10 cellular contexts compared by ENCODE assay signal in the genomic region with DNA sequence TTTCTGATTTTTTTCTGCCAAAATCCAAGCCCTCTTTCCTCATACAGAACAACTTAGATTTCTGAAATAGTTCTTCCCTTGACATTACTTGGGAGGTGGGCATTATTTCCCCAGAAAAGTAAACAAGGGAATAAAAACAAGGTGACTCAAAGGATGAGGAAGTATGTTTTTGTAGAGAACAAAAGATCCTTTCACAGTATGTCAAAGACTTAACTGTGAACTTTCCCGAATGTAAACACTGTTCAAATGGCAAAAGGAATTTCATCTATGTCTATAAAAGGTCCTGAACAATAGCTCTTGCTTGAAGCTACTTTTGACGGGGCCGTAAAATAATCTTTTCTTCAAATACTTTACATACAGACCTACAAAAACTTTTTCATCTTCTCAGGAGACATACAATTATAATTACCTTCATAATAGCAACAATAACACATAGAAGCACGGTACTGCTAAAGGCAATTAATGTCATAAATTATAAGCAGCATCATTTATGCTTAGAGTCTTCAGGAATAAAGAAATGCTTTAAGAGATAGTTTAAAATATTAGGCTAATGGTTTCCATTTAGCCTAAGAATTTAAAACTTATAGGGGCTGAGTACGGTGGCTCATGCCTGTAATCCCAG.
A peak's percentile ranks its signal among the peaks of the same experiment; 100 is the strongest.
DNase-seq lines count a peak whose midpoint lies in the region; ATAC-seq, FAIRE-seq and TF ChIP-seq lines count a peak whose summit lies in the region.
"Had no signal": no experiment of that assay in that cellular context is flagged by ENCODE, and none has a peak within 500 bp of the region (broad histone marks: within the 10 kb centered on the region; RNA-seq: fewer than 3 reads in every experiment).

No MANE protein-coding gene starts in this region.

- DNase-seq in HTR-8/SVneo (ENCODE audit: insufficient read length, low spot score) (peak; percentile 5), ascending aorta (ENCODE audit: low spot score in 2 of 2) (no peak), kidney tubule cell (ENCODE audit: low spot score) (peak; percentile 52), thoracic aorta (ENCODE audit: low spot score) (no peak)
- DNase-seq: NCI-H2171 treated with DMSO at 0.1 percent for 48 hours; stimulated activated CD4-positive, alpha-beta T cell treated with anti-CD3 and anti-CD28 coated beads, Interleukin-4, amount 100 ng/mL, for 4 hours; T-helper 1 cell had no signal

- TF ChIP-seq CTCF in ascending aorta (IDR thresholded peaks at IDR 0.05) (no peak), thoracic aorta (IDR thresholded peaks at IDR 0.05) (no peak)

- H3K4me3 ChIP-seq in ascending aorta (peak overlapping the region in 1 of 2 donors; percentile 0), thoracic aorta (peak overlapping the region; percentile 4)

- H3K36me3 ChIP-seq in ascending aorta (no peaks in the 10 kb centered on the region), thoracic aorta (no peaks in the 10 kb centered on the region)

- ATAC-seq in thoracic aorta (ENCODE audit: insufficient number of reproducible peaks, low FRiP score, low read depth) (no peak), GM19035 (IDR thresholded peaks at IDR 0.05; ENCODE audit: unreplicated experiment) (no peak), HG03196 (IDR thresholded peaks at IDR 0.05; ENCODE audit: unreplicated experiment) (no peak), GM18858 (IDR thresholded peaks at IDR 0.05; ENCODE audit: unreplicated experiment) (no peak)

- H3K27me3 ChIP-seq in ascending aorta (no peaks in the 10 kb centered on the region), thoracic aorta (replicated peaks; ENCODE audit: insufficient read depth) (no peaks in the 10 kb centered on the region)

- H3K9me3 ChIP-seq in ascending aorta (no peaks in the 10 kb centered on the region), thoracic aorta (no peaks in the 10 kb centered on the region)

- intact Hi-C loops in ascending aorta (cut with DNase I) = loop anchor here (5.0 to 10.0 kb wide), 2 partner anchors 46 to 584 kb away; partner anchors contain the start of gene WBP4

- H3K4me1 ChIP-seq in ascending aorta (peaks cover 6 to 50% of the 10 kb centered on the region in 2 donors), thoracic aorta (ENCODE audit: control insufficient read depth in 1 of 2, low read depth in 2 of 2) (peaks cover 22 to 64% of the 10 kb centered on the region in 2 donors)

- no peak for FAIRE-seq in HTR-8/SVneo (lab: Jason Lieb, UNC)

- peak overlapping the region; percentile 47 to 68 for H3K27ac ChIP-seq in ascending aorta
- peak overlapping the region; percentile 48 to 67 for H3K27ac ChIP-seq in thoracic aorta

Comparison
In these comparisons a context has a peak if more than half of its experiments do, and no peak if none do; other contexts are left out.
1. DNase-seq: peak in HTR-8/SVneo (single experiment) and kidney tubule cell (single experiment); none in ascending aorta (0 of 2) and thoracic aorta (single experiment).